Comparison of ENCODE assay signal across 8 cellular contexts in genomic region chr6:27823714-27824247, GRCh38.
DNase-seq lines count a peak whose midpoint lies in the region; ATAC-seq, FAIRE-seq and TF ChIP-seq lines count a peak whose summit lies in the region.
"Not testable (repeated sequence)": the region's sequence is repeated elsewhere in the genome, so short reads cannot be mapped to it uniquely, and the experiment has no call there.

No MANE protein-coding gene starts in this region.

- BruUV-seq in HepG2 (replicated peaks; lab: Mats Ljungman, UMichigan): not testable (repeated sequence)

- intact Hi-C loops in HepG2 (cut with micrococcal nuclease; ENCODE audit: unreplicated experiment): not testable (repeated sequence)

- H3K27me3 ChIP-seq in HepG2 (ENCODE audit: control insufficient read depth in 1 of 2, insufficient read depth in 2 of 2, low read length in 2 of 2): not testable (repeated sequence)

- H3K36me3 ChIP-seq in HepG2 (replicated peaks in 1 of 2; ENCODE audit: control insufficient read depth in 1 of 2, insufficient read depth in 2 of 2, low read length in 2 of 2): not testable (repeated sequence)

- peak overlapping the region; percentile 70 for H3K9ac ChIP-seq in HepG2 (ENCODE audit: insufficient read depth, low read depth, low read length)

- H2AFZ ChIP-seq in HepG2 (ENCODE audit: low read length): peak overlapping the region; percentile 78

- peak overlapping the region; percentile 74 for H3K4me2 ChIP-seq in HepG2 (ENCODE audit: low read depth, low read length)

- H3K27ac ChIP-seq in coronary artery (peak overlapping the region; percentile 37 to 76), HepG2 (ENCODE audit: extremely low read length, insufficient read depth, low read length) (peak overlapping the region; percentile 89)

- peak overlapping the region; percentile 68 for H3K4me3 ChIP-seq in coronary artery
- H3K4me3 ChIP-seq in HepG2 (replicated peaks in 1 of 3; ENCODE audit: insufficient read depth in 1 of 3, low read depth in 2 of 3, low read length in 3 of 3): peak overlapping the region; percentile 47 to 65 (median 56)

- ATAC-seq in GM21367 (IDR thresholded peaks at IDR 0.05; ENCODE audit: unreplicated experiment): peak; percentile 67
- peak; percentile 44 for ATAC-seq in HG03469 (IDR thresholded peaks at IDR 0.05; ENCODE audit: unreplicated experiment)
- peak; percentile 92 for ATAC-seq in HepG2

- not testable (repeated sequence) for TF ChIP-seq CTCF in coronary artery (IDR thresholded peaks at IDR 0.05); HepG2 (CRISPR knock-in tag; IDR thresholded peaks at IDR 0.05)

- CTCF ChIA-PET in HepG2 (lab: Yijun Ruan, JAX; ENCODE audit: low intra/inter-chr PET ratio, low total read pairs): not testable (repeated sequence)

- FAIRE-seq in HepG2 (lab: Jason Lieb, UNC): peak; percentile 28

- H3K79me2 ChIP-seq in HepG2 (ENCODE audit: insufficient read depth, low read length): not testable (repeated sequence)

- in situ Hi-C loops in HepG2 (cut with HindIII; ENCODE audit: extremely low pct_ligation_motif_present, low pct_unique_long_range_greater_than_20kb): not testable (repeated sequence)

- not testable (repeated sequence) for H3K9me3 ChIP-seq in HepG2 (ENCODE audit: low read length)

- TF ChIP-seq RAD21 in HepG2 (CRISPR knock-in tag; IDR thresholded peaks at IDR 0.05): not testable (repeated sequence)

- POLR2A ChIA-PET in HepG2 (lab: Yijun Ruan, JAX): interaction anchor here (0.7 to 5.6 kb wide), 12 partner anchors 8 to 1779 kb away, joined by 3 to 81 read pairs (median 4); a partner anchor contains a TSS

- peak in 1 of 2 experiments; percentile 60; a peak in 1 of 4 replicates for TF ChIP-seq EP300 in HepG2 (IDR thresholded peaks at IDR 0.05; ENCODE audit: low read depth in 2 of 2, low read length in 2 of 2)
- peak; percentile 63 for TF ChIP-seq EP300 in HepG2 (CRISPR knock-in tag; IDR thresholded peaks at IDR 0.05; ENCODE audit: borderline replicate concordance)

- H4K20me1 ChIP-seq in HepG2 (ENCODE audit: insufficient read depth, low read length): not testable (repeated sequence)

- peak; percentile 45 for DNase-seq in COLO668 (lab: John Stamatoyannopoulos, UW; ENCODE audit: unreplicated experiment)
- peak; percentile 74 for DNase-seq in NCI-H69 (lab: John Stamatoyannopoulos, UW)
- peak; percentile 73 for DNase-seq in activated CD4-positive, alpha-beta T cell treated with anti-CD3 and anti-CD28 coated beads for 48 hours
- DNase-seq in coronary artery (ENCODE audit: low spot score): not testable (repeated sequence)
- DNase-seq in HepG2 (ENCODE audit: low spot score): peak; percentile 60
- DNase-seq in stimulated activated CD4-positive, alpha-beta T cell treated with anti-CD3 and anti-CD28 coated beads, Interleukin-2, amount 100 ng/mL, for 4 hours (ENCODE audit: low read depth): peak; percentile 45

- not testable (repeated sequence) for TF ChIP-seq POLR2A in HepG2 (IDR thresholded peaks at IDR 0.05; ENCODE audit: insufficient read depth in 1 of 2, low read depth in 2 of 2, low read length in 2 of 2)

- peaks cover 26% of the 10 kb centered on the region for H3K4me1 ChIP-seq in HepG2 (ENCODE audit: insufficient read depth, low read length)

- WGBS in HepG2 (ENCODE audit: low lambda C conversion rate): 20% methylated on average over 22 of the region's 36 CpGs

TF ChIP-seq in HepG2, 621 proteins besides CTCF, POLR2A, EP300 and RAD21 (continues in another document):
- TF ChIP-seq PHF8 (CRISPR knock-in tag; IDR thresholded peaks at IDR 0.05) (peak; percentile 54), CREB1 (CRISPR knock-in tag; IDR thresholded peaks at IDR 0.05) (peak; percentile 65), RXRA (CRISPR knock-in tag; IDR thresholded peaks at IDR 0.05) (peak; percentile 44; the same call in 1 of the 2 replicates), HNRNPLL (IDR thresholded peaks at IDR 0.05; ENCODE audit: low read depth, low read length, poor library complexity, severe bottlenecking) (peak; percentile 44), SAP130 (CRISPR knock-in tag; IDR thresholded peaks at IDR 0.05; ENCODE audit: low read depth) (peak; percentile 90), ZNF687 (CRISPR knock-in tag; IDR thresholded peaks at IDR 0.05) (0 out of 2 replicates have a peak, but pooled peaks have one; percentile 45), GATA4 (IDR thresholded peaks at IDR 0.05; ENCODE audit: borderline replicate concordance, low read depth) (peak; percentile 42; the same call in 1 of the 2 replicates)
- TF ChIP-seq CREB1 (IDR thresholded peaks at IDR 0.05): not testable (repeated sequence)
- TF ChIP-seq, protein P1, sequence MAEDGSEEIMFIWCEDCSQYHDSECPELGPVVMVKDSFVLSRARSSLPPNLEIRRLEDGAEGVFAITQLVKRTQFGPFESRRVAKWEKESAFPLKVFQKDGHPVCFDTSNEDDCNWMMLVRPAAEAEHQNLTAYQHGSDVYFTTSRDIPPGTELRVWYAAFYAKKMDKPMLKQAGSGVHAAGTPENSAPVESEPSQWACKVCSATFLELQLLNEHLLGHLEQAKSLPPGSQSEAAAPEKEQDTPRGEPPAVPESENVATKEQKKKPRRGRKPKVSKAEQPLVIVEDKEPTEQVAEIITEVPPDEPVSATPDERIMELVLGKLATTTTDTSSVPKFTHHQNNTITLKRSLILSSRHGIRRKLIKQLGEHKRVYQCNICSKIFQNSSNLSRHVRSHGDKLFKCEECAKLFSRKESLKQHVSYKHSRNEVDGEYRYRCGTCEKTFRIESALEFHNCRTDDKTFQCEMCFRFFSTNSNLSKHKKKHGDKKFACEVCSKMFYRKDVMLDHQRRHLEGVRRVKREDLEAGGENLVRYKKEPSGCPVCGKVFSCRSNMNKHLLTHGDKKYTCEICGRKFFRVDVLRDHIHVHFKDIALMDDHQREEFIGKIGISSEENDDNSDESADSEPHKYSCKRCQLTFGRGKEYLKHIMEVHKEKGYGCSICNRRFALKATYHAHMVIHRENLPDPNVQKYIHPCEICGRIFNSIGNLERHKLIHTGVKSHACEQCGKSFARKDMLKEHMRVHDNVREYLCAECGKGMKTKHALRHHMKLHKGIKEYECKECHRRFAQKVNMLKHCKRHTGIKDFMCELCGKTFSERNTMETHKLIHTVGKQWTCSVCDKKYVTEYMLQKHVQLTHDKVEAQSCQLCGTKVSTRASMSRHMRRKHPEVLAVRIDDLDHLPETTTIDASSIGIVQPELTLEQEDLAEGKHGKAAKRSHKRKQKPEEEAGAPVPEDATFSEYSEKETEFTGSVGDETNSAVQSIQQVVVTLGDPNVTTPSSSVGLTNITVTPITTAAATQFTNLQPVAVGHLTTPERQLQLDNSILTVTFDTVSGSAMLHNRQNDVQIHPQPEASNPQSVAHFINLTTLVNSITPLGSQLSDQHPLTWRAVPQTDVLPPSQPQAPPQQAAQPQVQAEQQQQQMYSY (CRISPR knock-in tag; IDR thresholded peaks at IDR 0.05): 0 out of 2 replicates have a peak, but pooled peaks have one; percentile 12
